ENCODE assay signal across 1 cellular context in the genomic region with DNA sequence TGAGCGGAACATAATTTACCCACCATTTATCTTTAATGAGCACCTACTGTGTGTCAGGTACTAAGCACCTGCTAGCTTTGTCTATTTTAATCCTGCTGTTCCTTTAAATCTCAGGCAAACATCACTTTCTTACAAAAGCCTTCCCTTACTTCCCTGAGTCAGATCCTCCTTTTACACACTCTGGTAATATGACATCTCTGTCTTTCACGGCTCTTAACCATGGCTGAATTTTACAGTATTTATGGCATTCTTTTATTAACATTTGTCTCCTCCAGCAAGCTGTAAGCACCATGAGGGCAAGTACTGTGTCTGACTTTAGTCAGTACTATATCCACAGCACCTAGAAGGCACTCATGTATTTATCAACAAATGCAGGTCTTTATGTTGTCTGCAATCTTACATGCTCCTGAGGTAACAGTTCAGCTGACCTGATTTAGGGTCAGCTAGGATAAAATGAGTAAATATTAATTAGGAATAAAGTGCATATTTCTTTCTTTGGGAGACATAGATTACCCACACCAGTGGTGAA.
TF ChIP-seq lines count a peak whose summit lies in the region.

No MANE protein-coding gene starts in this region.

TF ChIP-seq in K562, 482 proteins besides CTCF, POLR2A, EP300 and RAD21 (continued from another document):
- TF ChIP-seq ZNF41 (CRISPR knock-in tag; conservative IDR thresholded peaks at IDR 0.05) (no peak), ZBTB40 (IDR thresholded peaks at IDR 0.05) (no peak), ZBTB40 (CRISPR knock-in tag; IDR thresholded peaks at IDR 0.05) (no peak), DNMT1 (IDR thresholded peaks at IDR 0.05) (no peak), ZBTB8A (IDR thresholded peaks at IDR 0.05; ENCODE audit: partially characterized antibody) (no peak)
